5 cellular contexts compared by ENCODE assay signal in genomic region chr7:85475476-85475875, GRCh38.
"Had no signal": no experiment of that assay in that cellular context is flagged by ENCODE, and none has a peak within 500 bp of the region (broad histone marks: within the 10 kb centered on the region; RNA-seq: fewer than 3 reads in every experiment).

No MANE protein-coding gene starts in this region.

- FAIRE-seq: HTR-8/SVneo, K562 had no signal

- DNase-seq: IMR-90, KG1 had no signal

- H3K27ac ChIP-seq: HL-60 had no signal

- ATAC-seq: K562 had no signal

- H3K4me3 ChIP-seq: K562 had no signal
